In the genomic region with DNA sequence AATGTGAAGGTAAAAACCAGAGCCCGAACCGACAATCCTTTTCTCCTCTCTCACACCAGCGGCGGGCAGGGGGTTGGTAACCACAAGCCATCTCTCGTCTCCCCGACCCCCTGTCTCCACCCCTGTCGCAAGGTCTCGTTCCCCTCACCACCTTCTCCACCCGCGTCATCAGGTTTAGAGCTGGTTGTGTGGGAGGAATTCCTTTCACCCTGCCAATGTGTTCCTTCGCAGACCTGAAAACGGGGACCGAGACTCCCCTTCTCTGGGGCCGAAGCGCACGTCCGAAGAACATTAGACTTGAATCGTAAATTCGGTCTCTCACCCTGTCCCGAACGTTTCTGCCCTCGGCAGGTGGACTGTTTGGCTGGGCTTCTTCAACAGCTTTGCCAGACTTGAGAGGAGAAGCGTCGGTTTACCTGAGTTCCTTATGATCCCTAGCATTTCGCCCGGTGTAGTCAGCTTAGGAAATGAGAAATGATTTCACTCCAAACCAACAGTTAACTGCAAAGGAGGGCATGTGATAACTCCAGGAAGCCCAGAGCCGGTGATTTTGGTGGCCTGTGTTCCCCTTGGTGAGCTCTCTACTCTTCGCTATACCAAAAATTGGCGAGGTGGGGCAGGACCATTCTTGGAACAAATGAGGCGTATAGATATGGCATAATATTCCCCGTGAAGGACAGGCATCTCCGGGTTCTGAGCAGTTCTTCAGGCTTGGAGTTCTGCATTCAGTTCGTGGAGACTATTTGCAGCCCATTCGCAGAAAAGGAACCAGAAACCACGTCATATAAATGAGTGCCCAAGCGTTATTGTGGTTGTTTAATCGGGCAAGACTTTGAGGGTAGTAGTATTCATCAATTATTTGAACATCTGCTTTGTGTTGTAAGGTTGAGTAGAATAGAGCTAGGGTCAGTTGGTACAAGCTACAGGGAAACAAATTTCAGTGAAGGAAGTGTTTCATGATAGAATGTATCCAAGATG, we compare ENCODE assay signal across 1 cellular context.
TF ChIP-seq lines count a peak whose summit lies in the region.

No MANE protein-coding gene starts in this region.

TF ChIP-seq in HepG2, 621 proteins besides CTCF, POLR2A, EP300 and RAD21 (continued from another document and continues in another):
- no peak for TF ChIP-seq ZNF639 (CRISPR knock-in tag; conservative IDR thresholded peaks at IDR 0.05)
- no peak for TF ChIP-seq MIXL1 (CRISPR knock-in tag; IDR thresholded peaks at IDR 0.05)
- no peak for TF ChIP-seq RCOR2 (CRISPR knock-in tag; IDR thresholded peaks at IDR 0.05)
- TF ChIP-seq ZNF235 (CRISPR knock-in tag; IDR thresholded peaks at IDR 0.05; ENCODE audit: borderline replicate concordance) = peak; percentile 14; the same call in 1 of the 2 replicates
- no peak for TF ChIP-seq HOMEZ (CRISPR knock-in tag; IDR thresholded peaks at IDR 0.05; ENCODE audit: low read depth)
- TF ChIP-seq, protein P1, sequence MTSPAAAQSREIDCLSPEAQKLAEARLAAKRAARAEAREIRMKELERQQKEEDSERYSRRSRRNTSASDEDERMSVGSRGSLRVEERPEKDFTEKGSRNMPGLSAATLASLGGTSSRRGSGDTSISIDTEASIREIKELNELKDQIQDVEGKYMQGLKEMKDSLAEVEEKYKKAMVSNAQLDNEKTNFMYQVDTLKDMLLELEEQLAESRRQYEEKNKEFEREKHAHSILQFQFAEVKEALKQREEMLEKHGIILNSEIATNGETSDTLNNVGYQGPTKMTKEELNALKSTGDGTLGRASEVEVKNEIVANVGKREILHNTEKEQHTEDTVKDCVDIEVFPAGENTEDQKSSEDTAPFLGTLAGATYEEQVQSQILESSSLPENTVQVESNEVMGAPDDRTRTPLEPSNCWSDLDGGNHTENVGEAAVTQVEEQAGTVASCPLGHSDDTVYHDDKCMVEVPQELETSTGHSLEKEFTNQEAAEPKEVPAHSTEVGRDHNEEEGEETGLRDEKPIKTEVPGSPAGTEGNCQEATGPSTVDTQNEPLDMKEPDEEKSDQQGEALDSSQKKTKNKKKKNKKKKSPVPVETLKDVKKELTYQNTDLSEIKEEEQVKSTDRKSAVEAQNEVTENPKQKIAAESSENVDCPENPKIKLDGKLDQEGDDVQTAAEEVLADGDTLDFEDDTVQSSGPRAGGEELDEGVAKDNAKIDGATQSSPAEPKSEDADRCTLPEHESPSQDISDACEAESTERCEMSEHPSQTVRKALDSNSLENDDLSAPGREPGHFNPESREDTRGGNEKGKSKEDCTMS (CRISPR knock-in tag; conservative IDR thresholded peaks at IDR 0.05) = no peak
- TF ChIP-seq TEF (CRISPR knock-in tag; IDR thresholded peaks at IDR 0.05) = no peak
- TF ChIP-seq PHF5A (CRISPR knock-in tag; IDR thresholded peaks at IDR 0.05; ENCODE audit: low read depth, unreplicated experiment) = no peak
- TF ChIP-seq ZNF790 (CRISPR knock-in tag; IDR thresholded peaks at IDR 0.05; ENCODE audit: borderline replicate concordance) = 0 out of 2 replicates have a peak, but pooled peaks have one; percentile 19
- TF ChIP-seq BHLHE40 (IDR thresholded peaks at IDR 0.05; ENCODE audit: low read length) = no peak
- TF ChIP-seq KLF16 (CRISPR knock-in tag; IDR thresholded peaks at IDR 0.05) = no peak
- no peak for TF ChIP-seq BCLAF1 (IDR thresholded peaks at IDR 0.05)
- TF ChIP-seq IRF1 (CRISPR knock-in tag; IDR thresholded peaks at IDR 0.05; ENCODE audit: low read depth) = no peak
- 0 out of 2 replicates have a peak, but pooled peaks have one; percentile 19 for TF ChIP-seq ZZZ3 (CRISPR knock-in tag; IDR thresholded peaks at IDR 0.05; ENCODE audit: borderline replicate concordance)
- no peak for TF ChIP-seq CCAR2 (optimal IDR thresholded peaks at IDR 0.05; ENCODE audit: low read depth, low read length)
- no peak for TF ChIP-seq EHMT2 (IDR thresholded peaks at IDR 0.05; ENCODE audit: borderline replicate concordance, low read depth, low read length)
- TF ChIP-seq ZNF678 (CRISPR knock-in tag; IDR thresholded peaks at IDR 0.05) = no peak
- TF ChIP-seq, protein P2, sequence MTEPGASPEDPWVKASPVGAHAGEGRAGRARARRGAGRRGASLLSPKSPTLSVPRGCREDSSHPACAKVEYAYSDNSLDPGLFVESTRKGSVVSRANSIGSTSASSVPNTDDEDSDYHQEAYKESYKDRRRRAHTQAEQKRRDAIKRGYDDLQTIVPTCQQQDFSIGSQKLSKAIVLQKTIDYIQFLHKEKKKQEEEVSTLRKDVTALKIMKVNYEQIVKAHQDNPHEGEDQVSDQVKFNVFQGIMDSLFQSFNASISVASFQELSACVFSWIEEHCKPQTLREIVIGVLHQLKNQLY (CRISPR knock-in tag; IDR thresholded peaks at IDR 0.05) = no peak
- no peak for TF ChIP-seq NCOR1 (IDR thresholded peaks at IDR 0.05; ENCODE audit: borderline replicate concordance, low read length)
- TF ChIP-seq GFI1 (CRISPR knock-in tag; IDR thresholded peaks at IDR 0.05; ENCODE audit: borderline replicate concordance) = 0 out of 2 replicates have a peak, but pooled peaks have one; percentile 24
- TF ChIP-seq PITX1 (CRISPR knock-in tag; IDR thresholded peaks at IDR 0.05) = no peak; the same call in 1 of the 2 replicates
- no peak for TF ChIP-seq ZNF326 (CRISPR knock-in tag; IDR thresholded peaks at IDR 0.05; ENCODE audit: borderline replicate concordance)
- no peak for TF ChIP-seq RARG (CRISPR knock-in tag; IDR thresholded peaks at IDR 0.05; ENCODE audit: low read depth)
- no peak for TF ChIP-seq RAD51 (IDR thresholded peaks at IDR 0.05; ENCODE audit: borderline replicate concordance)
- TF ChIP-seq, protein P3, sequence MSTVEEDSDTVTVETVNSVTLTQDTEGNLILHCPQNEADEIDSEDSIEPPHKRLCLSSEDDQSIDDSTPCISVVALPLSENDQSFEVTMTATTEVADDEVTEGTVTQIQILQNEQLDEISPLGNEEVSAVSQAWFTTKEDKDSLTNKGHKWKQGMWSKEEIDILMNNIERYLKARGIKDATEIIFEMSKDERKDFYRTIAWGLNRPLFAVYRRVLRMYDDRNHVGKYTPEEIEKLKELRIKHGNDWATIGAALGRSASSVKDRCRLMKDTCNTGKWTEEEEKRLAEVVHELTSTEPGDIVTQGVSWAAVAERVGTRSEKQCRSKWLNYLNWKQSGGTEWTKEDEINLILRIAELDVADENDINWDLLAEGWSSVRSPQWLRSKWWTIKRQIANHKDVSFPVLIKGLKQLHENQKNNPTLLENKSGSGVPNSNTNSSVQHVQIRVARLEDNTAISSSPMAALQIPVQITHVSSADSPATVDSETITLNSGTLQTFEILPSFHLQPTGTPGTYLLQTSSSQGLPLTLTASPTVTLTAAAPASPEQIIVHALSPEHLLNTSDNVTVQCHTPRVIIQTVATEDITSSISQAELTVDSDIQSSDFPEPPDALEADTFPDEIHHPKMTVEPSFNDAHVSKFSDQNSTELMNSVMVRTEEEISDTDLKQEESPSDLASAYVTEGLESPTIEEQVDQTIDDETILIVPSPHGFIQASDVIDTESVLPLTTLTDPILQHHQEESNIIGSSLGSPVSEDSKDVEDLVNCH (CRISPR knock-in tag; IDR thresholded peaks at IDR 0.05) = no peak
- TF ChIP-seq SIN3A (IDR thresholded peaks at IDR 0.05; ENCODE audit: borderline replicate concordance, low read depth, low read length) = no peak
- TF ChIP-seq, protein P4, sequence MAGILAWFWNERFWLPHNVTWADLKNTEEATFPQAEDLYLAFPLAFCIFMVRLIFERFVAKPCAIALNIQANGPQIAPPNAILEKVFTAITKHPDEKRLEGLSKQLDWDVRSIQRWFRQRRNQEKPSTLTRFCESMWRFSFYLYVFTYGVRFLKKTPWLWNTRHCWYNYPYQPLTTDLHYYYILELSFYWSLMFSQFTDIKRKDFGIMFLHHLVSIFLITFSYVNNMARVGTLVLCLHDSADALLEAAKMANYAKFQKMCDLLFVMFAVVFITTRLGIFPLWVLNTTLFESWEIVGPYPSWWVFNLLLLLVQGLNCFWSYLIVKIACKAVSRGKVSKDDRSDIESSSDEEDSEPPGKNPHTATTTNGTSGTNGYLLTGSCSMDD (CRISPR knock-in tag; IDR thresholded peaks at IDR 0.05) = no peak
- 0 out of 2 replicates have a peak, but pooled peaks have one; percentile 31 for TF ChIP-seq ZMYM2 (CRISPR knock-in tag; IDR thresholded peaks at IDR 0.05)
- TF ChIP-seq ZNF737 (CRISPR knock-in tag; IDR thresholded peaks at IDR 0.05; ENCODE audit: borderline replicate concordance) = 0 out of 2 replicates have a peak, but pooled peaks have one; percentile 32
- no peak for TF ChIP-seq HDAC2 (CRISPR knock-in tag; IDR thresholded peaks at IDR 0.05)
- TF ChIP-seq ZBTB3 (CRISPR knock-in tag; IDR thresholded peaks at IDR 0.05; ENCODE audit: borderline replicate concordance, low read depth) = no peak
- no peak for TF ChIP-seq PPARG (CRISPR knock-in tag; conservative IDR thresholded peaks at IDR 0.05)
- TF ChIP-seq, protein P5, sequence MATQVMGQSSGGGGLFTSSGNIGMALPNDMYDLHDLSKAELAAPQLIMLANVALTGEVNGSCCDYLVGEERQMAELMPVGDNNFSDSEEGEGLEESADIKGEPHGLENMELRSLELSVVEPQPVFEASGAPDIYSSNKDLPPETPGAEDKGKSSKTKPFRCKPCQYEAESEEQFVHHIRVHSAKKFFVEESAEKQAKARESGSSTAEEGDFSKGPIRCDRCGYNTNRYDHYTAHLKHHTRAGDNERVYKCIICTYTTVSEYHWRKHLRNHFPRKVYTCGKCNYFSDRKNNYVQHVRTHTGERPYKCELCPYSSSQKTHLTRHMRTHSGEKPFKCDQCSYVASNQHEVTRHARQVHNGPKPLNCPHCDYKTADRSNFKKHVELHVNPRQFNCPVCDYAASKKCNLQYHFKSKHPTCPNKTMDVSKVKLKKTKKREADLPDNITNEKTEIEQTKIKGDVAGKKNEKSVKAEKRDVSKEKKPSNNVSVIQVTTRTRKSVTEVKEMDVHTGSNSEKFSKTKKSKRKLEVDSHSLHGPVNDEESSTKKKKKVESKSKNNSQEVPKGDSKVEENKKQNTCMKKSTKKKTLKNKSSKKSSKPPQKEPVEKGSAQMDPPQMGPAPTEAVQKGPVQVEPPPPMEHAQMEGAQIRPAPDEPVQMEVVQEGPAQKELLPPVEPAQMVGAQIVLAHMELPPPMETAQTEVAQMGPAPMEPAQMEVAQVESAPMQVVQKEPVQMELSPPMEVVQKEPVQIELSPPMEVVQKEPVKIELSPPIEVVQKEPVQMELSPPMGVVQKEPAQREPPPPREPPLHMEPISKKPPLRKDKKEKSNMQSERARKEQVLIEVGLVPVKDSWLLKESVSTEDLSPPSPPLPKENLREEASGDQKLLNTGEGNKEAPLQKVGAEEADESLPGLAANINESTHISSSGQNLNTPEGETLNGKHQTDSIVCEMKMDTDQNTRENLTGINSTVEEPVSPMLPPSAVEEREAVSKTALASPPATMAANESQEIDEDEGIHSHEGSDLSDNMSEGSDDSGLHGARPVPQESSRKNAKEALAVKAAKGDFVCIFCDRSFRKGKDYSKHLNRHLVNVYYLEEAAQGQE (IDR thresholded peaks at IDR 0.05; ENCODE audit: borderline replicate concordance in 1 of 2, low read depth in 1 of 2, low read length in 2 of 2) = no peak
- no peak for TF ChIP-seq POLR2AphosphoS5 (IDR thresholded peaks at IDR 0.05; ENCODE audit: low read depth, low read length)
- no peak for TF ChIP-seq ZNF556 (CRISPR knock-in tag; IDR thresholded peaks at IDR 0.05; ENCODE audit: borderline replicate concordance)
- TF ChIP-seq ETV6 (CRISPR knock-in tag; conservative IDR thresholded peaks at IDR 0.05) = peak; percentile 8; the same call in 1 of the 2 replicates
- TF ChIP-seq ZIK1 (CRISPR knock-in tag; IDR thresholded peaks at IDR 0.05; ENCODE audit: borderline replicate concordance, low read depth) = no peak
- TF ChIP-seq CHD4 (IDR thresholded peaks at IDR 0.05; ENCODE audit: borderline replicate concordance, low read length) = no peak
